Comparison of ENCODE assay signal across 9 cellular contexts in genomic region chr2:85134255-85135065, GRCh38. TPM values are rescaled to one million over a fixed set of nuclear protein-coding genes. Genes with fewer than 3 reads are reported as not detected.
DNase-seq lines count a peak whose midpoint lies in the region; ATAC-seq, FAIRE-seq and TF ChIP-seq lines count a peak whose summit lies in the region.
"Had no signal": no experiment of that assay in that cellular context is flagged by ENCODE, and none has a peak within 500 bp of the region (broad histone marks: within the 10 kb centered on the region; RNA-seq: fewer than 3 reads in every experiment).

No MANE protein-coding gene starts in this region.

- DNase-seq in GM13977 (ENCODE audit: low spot score), result peak; percentile 45
- peak; percentile 62 for DNase-seq in left cardiac atrium
- no peak for DNase-seq in D341Med (ENCODE audit: low spot score)
- DNase-seq in SK-N-DZ (ENCODE audit: low spot score), result no peak
- DNase-seq in H54 (ENCODE audit: insufficient read length, low spot score), result no peak
- no peak for DNase-seq in NCI-H1694 (lab: John Stamatoyannopoulos, UW)

- peaks cover 11% of the 10 kb centered on the region for H3K4me1 Mint-ChIP-seq in activated naive CD8-positive, alpha-beta T cell (ENCODE audit: low read depth)

- no peaks in the 10 kb centered on the region for H3K9me3 Mint-ChIP-seq in activated naive CD8-positive, alpha-beta T cell (ENCODE audit: low read depth)

- H3K9ac ChIP-seq in rectal smooth muscle tissue (ENCODE audit: low read length), result peak overlapping the region; percentile 10

- ATAC-seq in left cardiac atrium, result peak; percentile 45 to 49

- no peaks in the 10 kb centered on the region for H3K4me1 ChIP-seq in rectal smooth muscle tissue (ENCODE audit: control insufficient read depth, insufficient read depth, low read length)

- TF ChIP-seq POLR2A in H54 (IDR thresholded peaks at IDR 0.05; ENCODE audit: low read depth, low read length), result no peak

- H3K27me3 Mint-ChIP-seq in activated naive CD8-positive, alpha-beta T cell, result peaks cover 31% of the 10 kb centered on the region

- H3K4me3 ChIP-seq in rectal smooth muscle tissue (ENCODE audit: low read length), result peak overlapping the region; percentile 82

- H3K27ac ChIP-seq in rectal smooth muscle tissue (ENCODE audit: low read depth, low read length), result peak overlapping the region; percentile 41

- H3K27me3 ChIP-seq in rectal smooth muscle tissue (ENCODE audit: control insufficient read depth, insufficient read depth, low read length), result no peaks in the 10 kb centered on the region

- FAIRE-seq in H54 (lab: Jason Lieb, UNC), result no peak

- H3K36me3 Mint-ChIP-seq in activated naive CD8-positive, alpha-beta T cell, result no peaks in the 10 kb centered on the region

- H3K36me3 ChIP-seq in rectal smooth muscle tissue (ENCODE audit: control insufficient read depth, insufficient read depth, low read length), result no peaks in the 10 kb centered on the region

- intact Hi-C loops in left cardiac atrium (cut with DNase I), result loop anchor here in 1 of 2 donors (5.0 kb wide), 1 partner anchor 48 kb away; no protein-coding TSS in a partner anchor

- TF ChIP-seq CTCF in GM13977 (IDR thresholded peaks at IDR 0.05; ENCODE audit: extremely low read depth, insufficient read depth, missing control alignments), result no peak

- H3K4me3 Mint-ChIP-seq in activated naive CD8-positive, alpha-beta T cell, result peak overlapping the region; percentile 51

- no peak overlapping the region for H3K27ac Mint-ChIP-seq in activated naive CD8-positive, alpha-beta T cell

- in situ Hi-C loops in GM13977 (cut with MboI; ENCODE audit: low pct_unique_long_range_greater_than_20kb, low sequenced_read_pairs, unreplicated experiment), result no loop called here

RNA-seq across cellular contexts. Expression of gene TCF7L1, which starts 1.3 kb away (rescaled TPM):
- 10 to 100 TPM; 17.1 to 17.3 TPM for total RNA-seq in left cardiac atrium
- 0.27 TPM in 1 of 2 replicates, not detected in the other for polyA plus RNA-seq in SK-N-DZ (2014; cell fraction: cytosol; rRNA removed)
- 0.40 TPM in 1 of 2 replicates, not detected in the other for polyA plus RNA-seq in SK-N-DZ (2014; cell fraction: nucleus; rRNA removed)
- total RNA-seq: mononuclear cell had no signal

Comparison
In these comparisons a context has a peak if more than half of its experiments do, and no peak if none do; other contexts are left out.
1. DNase-seq: peak in GM13977 (single experiment) and left cardiac atrium (single experiment); none in D341Med (single experiment), SK-N-DZ (single experiment), H54 (single experiment) and NCI-H1694 (single experiment).